In the genomic region with DNA sequence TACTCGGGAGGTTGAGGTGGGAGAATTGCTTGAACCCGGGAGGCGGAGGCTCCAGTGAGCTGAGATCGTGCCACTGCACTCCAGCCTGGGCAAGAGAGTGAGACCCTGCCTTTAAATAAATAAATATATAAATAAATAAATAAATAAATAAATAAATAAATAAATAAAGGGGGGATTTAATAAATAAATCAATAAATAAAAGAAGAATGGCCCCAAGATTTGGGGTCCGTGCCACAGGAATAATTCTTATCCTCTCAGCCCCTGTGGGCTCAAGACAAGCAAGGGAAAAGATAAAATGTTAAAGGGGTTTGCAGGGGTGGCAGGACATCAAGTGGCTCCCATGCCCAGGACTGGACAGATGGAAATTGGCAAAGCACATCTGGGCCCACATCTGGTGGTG, we compare ENCODE assay signal across 7 cellular contexts. TPM values are rescaled to one million over a fixed set of nuclear protein-coding genes. Genes with fewer than 3 reads are reported as not detected.
"Had no signal": no experiment of that assay in that cellular context is flagged by ENCODE, and none has a peak within 500 bp of the region (broad histone marks: within the 10 kb centered on the region; RNA-seq: fewer than 3 reads in every experiment).

No MANE protein-coding gene starts in this region.

- H3K4me3 Mint-ChIP-seq: GM23338, H9, HFFc6 had no signal

- H2AFZ ChIP-seq: GM23338 had no signal

- H3K4me3 ChIP-seq: GM23338, K562 had no signal

- H3K9me3 Mint-ChIP-seq: HFFc6 had no signal

- H3K27ac Mint-ChIP-seq: GM23338, H9, HFFc6 had no signal

- DNase-seq: H9, HCEC 1CT, HFFc6, IMR-90, KG1 had no signal

- ATAC-seq: GM23338 had no signal

- H3K4me2 ChIP-seq: GM23338 had no signal

RNA-seq across cellular contexts. Expression of gene MDFI, which starts 31.2 kb away (rescaled TPM):
- total RNA-seq: K562 had no signal
